Comparison of ENCODE assay signal across 24 cellular contexts in the genomic region with DNA sequence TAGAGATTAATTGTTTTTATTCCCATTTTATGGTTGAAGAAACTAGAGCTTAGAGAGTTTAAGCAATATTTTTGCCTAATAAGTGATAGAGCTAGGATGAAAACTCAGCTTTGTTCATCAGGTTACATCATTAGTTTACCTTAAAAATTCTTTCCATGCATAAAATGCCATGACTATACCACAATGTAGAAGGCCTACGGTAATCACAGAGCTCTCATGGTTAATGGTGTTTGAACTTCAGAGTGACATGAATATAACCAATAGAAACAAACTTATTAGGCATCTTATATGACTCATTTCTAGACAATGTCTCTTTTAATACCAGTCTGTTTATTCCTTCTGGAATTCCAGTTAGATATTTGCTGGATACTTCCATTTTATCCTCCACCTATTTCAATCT.
DNase-seq lines count a peak whose midpoint lies in the region; FAIRE-seq and TF ChIP-seq lines count a peak whose summit lies in the region.
"Had no signal": no experiment of that assay in that cellular context is flagged by ENCODE, and none has a peak within 500 bp of the region (broad histone marks: within the 10 kb centered on the region; RNA-seq: fewer than 3 reads in every experiment).

No MANE protein-coding gene starts in this region.

- H4K20me1 ChIP-seq in mammary epithelial cell (ENCODE audit: insufficient read depth, low read length) = no peaks in the 10 kb centered on the region

- H3K36me3 ChIP-seq in mammary epithelial cell (ENCODE audit: insufficient read depth, low read length) = no peaks in the 10 kb centered on the region
- H3K36me3 ChIP-seq in breast epithelium = no peaks in the 10 kb centered on the region
- no peaks in the 10 kb centered on the region for H3K36me3 ChIP-seq in tibial nerve
- H3K36me3 ChIP-seq: ascending aorta, prostate gland had no signal

- in situ Hi-C loops in mammary epithelial cell (cut with MboI; ENCODE audit: low sequenced_read_pairs in 2 of 2) = no loop called here

- dilution Hi-C loops in mammary epithelial cell (cut with HindIII; ENCODE audit: low sequenced_read_pairs) = no loop called here

- no peaks in the 10 kb centered on the region for H3K79me2 ChIP-seq in mammary epithelial cell (ENCODE audit: insufficient read depth, low read length)

- H3K9me3 ChIP-seq in mammary epithelial cell (replicated peaks; ENCODE audit: insufficient read depth, low read length) (no peaks in the 10 kb centered on the region), breast epithelium (no peaks in the 10 kb centered on the region), tibial nerve (no peaks in the 10 kb centered on the region)
- H3K9me3 ChIP-seq: ascending aorta, prostate gland had no signal

- TF ChIP-seq EP300 in tibial nerve (IDR thresholded peaks at IDR 0.05) = no peak

- FAIRE-seq in urothelium cell line (lab: Jason Lieb, UNC) = no peak

- H3K27me3 ChIP-seq in mammary epithelial cell (ENCODE audit: insufficient read depth, low read length) (no peaks in the 10 kb centered on the region), breast epithelium (no peaks in the 10 kb centered on the region), tibial nerve (no peaks in the 10 kb centered on the region)
- H3K27me3 ChIP-seq: ascending aorta had no signal

- peak overlapping the region; percentile 23 for H3K4me2 ChIP-seq in mammary epithelial cell (ENCODE audit: insufficient read depth, low read depth, low read length)

- intact Hi-C loops in mammary epithelial cell (cut with micrococcal nuclease) (no loop called here), breast epithelium (cut with DNase I; ENCODE audit: low total_unique reads) (no loop called here)

- no TSS peak for BruUV-seq in mammary epithelial cell (replicated peaks; lab: Mats Ljungman, UMichigan)

- no peaks in the 10 kb centered on the region for H3K4me1 ChIP-seq in mammary epithelial cell (ENCODE audit: insufficient read depth, low read length)
- H3K4me1 ChIP-seq in breast epithelium = no peaks in the 10 kb centered on the region
- H3K4me1 ChIP-seq in tibial nerve = no peaks in the 10 kb centered on the region
- H3K4me1 ChIP-seq: ascending aorta, prostate gland had no signal

- no peak overlapping the region for H2AFZ ChIP-seq in mammary epithelial cell (ENCODE audit: low read depth, low read length)

- H3K4me3 ChIP-seq in mammary epithelial cell (replicated peaks in 1 of 3; ENCODE audit: insufficient read depth in 1 of 3, low read depth in 2 of 3, low read length in 3 of 3) = no peak overlapping the region
- no peak overlapping the region for H3K4me3 ChIP-seq in breast epithelium
- no peak overlapping the region for H3K4me3 ChIP-seq in tibial nerve
- H3K4me3 ChIP-seq: ascending aorta, prostate gland had no signal

- no peak overlapping the region for H3K9ac ChIP-seq in mammary epithelial cell (ENCODE audit: insufficient read depth, low read length)

- no peak for TF ChIP-seq POLR2A in breast epithelium (IDR thresholded peaks at IDR 0.05)
- TF ChIP-seq POLR2A in erythroblast (IDR thresholded peaks at IDR 0.05; ENCODE audit: low read length) = no peak
- TF ChIP-seq POLR2A in tibial nerve (IDR thresholded peaks at IDR 0.05) = no peak

- CTCF ChIA-PET in mammary epithelial cell (lab: Charles Lee; ENCODE audit: low non-redundant PET) = no interaction called here

- TF ChIP-seq CTCF in mammary epithelial cell (conservative IDR thresholded peaks at IDR 0.05 in 1 of 2, IDR thresholded peaks at IDR 0.05 in 1 of 2; ENCODE audit: extremely low read depth in 1 of 2, insufficient read depth in 1 of 2, low read depth in 1 of 2, low read length in 2 of 2) = no peak
- no peak for TF ChIP-seq CTCF in breast epithelium (IDR thresholded peaks at IDR 0.05)
- TF ChIP-seq CTCF in tibial nerve (IDR thresholded peaks at IDR 0.05) = no peak

- H3K27ac ChIP-seq in mammary epithelial cell (ENCODE audit: insufficient read depth, low read depth, low read length) (no peak overlapping the region), breast epithelium (no peak overlapping the region), tibial nerve (no peak overlapping the region)
- H3K27ac ChIP-seq: 22Rv1, ascending aorta, prostate gland had no signal

- DNase-seq in mammary epithelial cell (peak; percentile 64), breast epithelium (ENCODE audit: low spot score in 2 of 2) (no peak), amniotic epithelial cell (ENCODE audit: low read depth) (peak; percentile 78), foreskin melanocyte (peak; percentile 8), urothelium cell line (ENCODE audit: low spot score) (peak; percentile 16), erythroblast (lab: John Stamatoyannopoulos, UW) (no peak), tibial nerve (ENCODE audit: low spot score in 2 of 2) (no peak), DMS 273 (lab: John Stamatoyannopoulos, UW; ENCODE audit: unreplicated experiment) (no peak)
- DNase-seq: activated CD4-positive, alpha-beta T cell treated with anti-CD3 and anti-CD28 coated beads, Interleukin-2, amount 50 U/mL, for 48 hours; activated CD4-positive, CD25-positive, alpha-beta regulatory T cell; activated CD8-positive, alpha-beta memory T cell treated with anti-CD3 and anti-CD28 coated beads, Interleukin-2, amount 50 U/mL, for 4 hours; effector memory CD4-positive, alpha-beta T cell; glutamatergic neuron; H9; left colon; mesendoderm; NCI-H1092; NCI-H187 treated with DMSO at 0.1 percent for 48 hours; NCI-H69; stimulated activated CD8-positive, alpha-beta memory T cell treated with anti-CD3 and anti-CD28 coated beads, Interleukin-4, amount 100 ng/mL, for 48 hours; trophoblast cell had no signal

- 0% methylated on average over 1 of the region's 1 CpG for WGBS in mammary epithelial cell (ENCODE audit: low coverage, missing lambda C conversion rate)
- WGBS in tibial nerve, 2 donors = 24 to 41% methylated on average over 1 of the region's 1 CpG

Comparison
In these comparisons a context has a peak if more than half of its experiments do, and no peak if none do; other contexts are left out.
1. DNase-seq: peak in mammary epithelial cell (single experiment), amniotic epithelial cell (single experiment), foreskin melanocyte (single experiment) and urothelium cell line (single experiment); none in breast epithelium (0 of 2), erythroblast (0 of 2), tibial nerve (0 of 2) and DMS 273 (single experiment).